ENCODE assay signal across 30 cellular contexts in genomic region chr6:165984743-165985142, GRCh38.
"Had no signal": no experiment of that assay in that cellular context is flagged by ENCODE, and none has a peak within 500 bp of the region (broad histone marks: within the 10 kb centered on the region; RNA-seq: fewer than 3 reads in every experiment).

No MANE protein-coding gene starts in this region.

- DNase-seq: activated B cell treated with CpG ODN at 0.5 μM for 24 hours; activated CD4-positive, alpha-beta T cell treated with anti-CD3 and anti-CD28 coated beads for 1 hour; activated CD4-positive, alpha-beta T cell treated with anti-CD3 and anti-CD28 coated beads, Interleukin-2, amount 10 ng/mL, durations not matched to agents 24 days and 14 days; activated CD4-positive, alpha-beta T cell treated with anti-CD3 and anti-CD28 coated beads, Interleukin-2, amount 50 U/mL, for 48 hours; activated CD8-positive, alpha-beta memory T cell treated with anti-CD3 and anti-CD28 coated beads for 24 hours; activated effector memory CD4-positive, alpha-beta T cell treated with anti-CD3 and anti-CD28 coated beads, Interleukin-2, amount 50 U/mL, for 16 hours; activated naive CD4-positive, alpha-beta T cell treated with Interleukin-2 at 50 U/mL for 16 hours; activated T-cell treated with anti-CD3 and anti-CD28 coated beads, Interleukin-2, amount 50 U/mL, for 4 hours; amygdala; brain microvascular endothelial cell; KG1; NCI-H1092; NCI-H1417; NCI-H1930; NCI-H2171; NCI-H2227 treated with DMSO at 0.1 percent for 48 hours; NCI-H510A; NCI-H526 treated with DMSO at 0.1 percent for 48 hours; NCI-H82; Right ventricle myocardium superior; T-cell; T-helper 2 cell; T1000 had no signal

- H3K36me3 ChIP-seq: brain microvascular endothelial cell, cardiac muscle cell had no signal

- FAIRE-seq: astrocyte, TTC549 had no signal

- H3K27ac ChIP-seq: brain microvascular endothelial cell, cardiac muscle cell, RWPE1, SK-N-MC had no signal

- H3K4me3 ChIP-seq: cardiac muscle cell, SK-N-MC had no signal

- ATAC-seq: activated naive CD4-positive, alpha-beta T cell treated with anti-CD3 and anti-CD28 coated beads, Interleukin-2, amount 50 U/mL, for 72 hours; activated T-cell treated with anti-CD3 and anti-CD28 coated beads, Interleukin-2, amount 50 U/mL, for 4 hours; Panc1; T-cell had no signal
